In genomic region chr7:100891555-100891954, GRCh38 we compare ENCODE assay signal across 9 cellular contexts. TPM values are rescaled to one million over a fixed set of nuclear protein-coding genes. Genes with fewer than 3 reads are reported as not detected.
DNase-seq lines count a peak whose midpoint lies in the region; ATAC-seq, FAIRE-seq and TF ChIP-seq lines count a peak whose summit lies in the region.
"Had no signal": no experiment of that assay in that cellular context is flagged by ENCODE, and none has a peak within 500 bp of the region (broad histone marks: within the 10 kb centered on the region; RNA-seq: fewer than 3 reads in every experiment).

No MANE protein-coding gene starts in this region.

- TF ChIP-seq POLR2A in HepG2 (IDR thresholded peaks at IDR 0.05; ENCODE audit: insufficient read depth in 1 of 2, low read depth in 2 of 2, low read length in 2 of 2): no peak

- no peak overlapping the region for H3K27ac Mint-ChIP-seq in effector memory CD8-positive, alpha-beta T cell
- H3K27ac Mint-ChIP-seq in neural crest cell (ENCODE audit: unreplicated experiment): peak overlapping the region; percentile 62

- peaks cover 44% of the 10 kb centered on the region for H3K36me3 Mint-ChIP-seq in effector memory CD8-positive, alpha-beta T cell (ENCODE audit: insufficient read depth)
- peaks cover 6% of the 10 kb centered on the region for H3K36me3 Mint-ChIP-seq in neural crest cell (ENCODE audit: low read depth)

- no peaks in the 10 kb centered on the region for H3K9me3 Mint-ChIP-seq in effector memory CD8-positive, alpha-beta T cell
- no peaks in the 10 kb centered on the region for H3K9me3 Mint-ChIP-seq in neural crest cell

- TF ChIP-seq CTCF in neural crest cell (conservative IDR thresholded peaks at IDR 0.05) (no peak), HepG2 (CRISPR knock-in tag; IDR thresholded peaks at IDR 0.05) (no peak)

- H3K4me1 ChIP-seq in HepG2 (ENCODE audit: insufficient read depth, low read length): peaks cover 65% of the 10 kb centered on the region

- H3K79me2 ChIP-seq in HepG2 (ENCODE audit: insufficient read depth, low read length): peaks cover 10% of the 10 kb centered on the region

- BruUV-seq in HepG2 (replicated peaks; lab: Mats Ljungman, UMichigan): no TSS peak

- in situ Hi-C loops in HepG2 (cut with HindIII; ENCODE audit: extremely low pct_ligation_motif_present, low pct_unique_long_range_greater_than_20kb): loop anchor here (25.0 kb wide), 1 partner anchor 396 kb away; no protein-coding TSS in a partner anchor

- peak overlapping the region; percentile 57 to 66 for H3K4me3 Mint-ChIP-seq in effector memory CD8-positive, alpha-beta T cell
- peak overlapping the region; percentile 82 for H3K4me3 Mint-ChIP-seq in neural crest cell

- H3K4me1 Mint-ChIP-seq in effector memory CD8-positive, alpha-beta T cell (ENCODE audit: low read depth in 2 of 2): peaks cover 38 to 41% of the 10 kb centered on the region in 2 donors
- peaks cover 48% of the 10 kb centered on the region for H3K4me1 Mint-ChIP-seq in neural crest cell

- no peak overlapping the region for H3K9ac ChIP-seq in HepG2 (ENCODE audit: insufficient read depth, low read depth, low read length)

- peaks cover 2 to 21% of the 10 kb centered on the region in 2 experiments for H3K36me3 ChIP-seq in HepG2 (replicated peaks in 1 of 2; ENCODE audit: control insufficient read depth in 1 of 2, insufficient read depth in 2 of 2, low read length in 2 of 2)

- POLR2A ChIA-PET in HepG2 (lab: Yijun Ruan, JAX): interaction anchor here (1.0 kb wide), 1 partner anchor 17 kb away, joined by 3 read pairs; the partner anchor contains the start of gene SRRT

- WGBS in HepG2 (ENCODE audit: low lambda C conversion rate): 46% methylated on average over 4 of the region's 4 CpGs

- H4K20me1 ChIP-seq in HepG2 (ENCODE audit: insufficient read depth, low read length): no peaks in the 10 kb centered on the region

- FAIRE-seq in RCC 7860 (lab: Jason Lieb, UNC) (peak; percentile 83), HepG2 (lab: Jason Lieb, UNC) (no peak)

- CTCF ChIA-PET in HepG2 (lab: Yijun Ruan, JAX; ENCODE audit: low intra/inter-chr PET ratio, low total read pairs): no interaction called here

- H3K27me3 ChIP-seq in HepG2 (ENCODE audit: control insufficient read depth in 1 of 2, insufficient read depth in 2 of 2, low read length in 2 of 2): peaks cover 11 to 28% of the 10 kb centered on the region in 2 experiments

- TF ChIP-seq EP300 in HepG2 (IDR thresholded peaks at IDR 0.05; ENCODE audit: low read depth in 2 of 2, low read length in 2 of 2) (no peak), HepG2 (CRISPR knock-in tag; IDR thresholded peaks at IDR 0.05; ENCODE audit: borderline replicate concordance) (no peak)

- H3K27ac ChIP-seq in HepG2 (ENCODE audit: extremely low read length, insufficient read depth, low read length): no peak overlapping the region

- no peak overlapping the region for H3K4me3 ChIP-seq in HepG2 (replicated peaks in 1 of 3; ENCODE audit: insufficient read depth in 1 of 3, low read depth in 2 of 3, low read length in 3 of 3)

- TF ChIP-seq RAD21 in HepG2 (CRISPR knock-in tag; IDR thresholded peaks at IDR 0.05): no peak

- peaks cover 36 to 58% of the 10 kb centered on the region in 2 donors for H3K27me3 Mint-ChIP-seq in effector memory CD8-positive, alpha-beta T cell
- peaks cover 38% of the 10 kb centered on the region for H3K27me3 Mint-ChIP-seq in neural crest cell (ENCODE audit: low read depth)

- DNase-seq in ELR (ENCODE audit: low read depth) (peak; percentile 68), RCC 7860 (ENCODE audit: low spot score) (peak; percentile 72), neural crest cell (ENCODE audit: low read depth, low spot score) (no peak), HepG2 (ENCODE audit: low spot score) (no peak), NOMO-1 treated with dmso at 0.1 percent for 144 hours (lab: John Stamatoyannopoulos, UW; ENCODE audit: unreplicated experiment) (no peak)
- no peak for DNase-seq in effector memory CD8-positive, alpha-beta T cell
- DNase-seq: NCI-H187 treated with DMSO at 0.1 percent for 48 hours, SHP77 treated with DMSO at 0.1 percent for 48 hours had no signal

- no peaks in the 10 kb centered on the region for H3K9me3 ChIP-seq in HepG2 (ENCODE audit: low read length)

- ATAC-seq in effector memory CD8-positive, alpha-beta T cell (replicated peaks): no peak
- ATAC-seq in GM21381 (IDR thresholded peaks at IDR 0.05; ENCODE audit: unreplicated experiment): no peak
- no peak for ATAC-seq in HepG2

- intact Hi-C loops in HepG2 (cut with micrococcal nuclease; ENCODE audit: unreplicated experiment): no loop called here

- no peak overlapping the region for H3K4me2 ChIP-seq in HepG2 (ENCODE audit: low read depth, low read length)

- no peak overlapping the region for H2AFZ ChIP-seq in HepG2 (ENCODE audit: low read length)

RNA-seq across cellular contexts. Expression of gene UFSP1, which starts 2.0 kb away (rescaled TPM):
- total RNA-seq in neural crest cell (4.4 and 4.6 TPM in 2 replicates), HepG2 (2016; rRNA removed; fragmentation: Illumina TruSeq; extraction: Trizol) (2.8 and 3.3 TPM in 2 replicates)
- total RNA-seq in HepG2 (2016; cell fraction: cytosol; rRNA removed; fragmentation: Illumina TruSeq; extraction: Trizol; ENCODE audit: low read depth): 1.7 and 2.1 TPM in 2 replicates
- 2.5 and 3.0 TPM in 2 replicates for total RNA-seq in HepG2 (2016; cell fraction: insoluble cytoplasmic fraction; rRNA removed; fragmentation: Illumina TruSeq; extraction: Trizol)
- 1.7 and 2.0 TPM in 2 replicates for total RNA-seq in HepG2 (2016; cell fraction: membrane; rRNA removed; fragmentation: Illumina TruSeq; extraction: Trizol)
- total RNA-seq in HepG2 (2016; cell fraction: nucleus; rRNA removed; fragmentation: Illumina TruSeq; extraction: Trizol): 2.3 TPM in 2 replicates
- 0.65 and 1.3 TPM in 2 replicates for polyA plus RNA-seq in HepG2 (2011; rRNA removed)
- polyA plus RNA-seq in HepG2 (2011; cell fraction: cytosol; rRNA removed): 0.65 and 1.2 TPM in 2 replicates
- polyA plus RNA-seq in HepG2 (2011; cell fraction: nucleus; rRNA removed): 2.0 and 2.5 TPM in 2 replicates
- polyA plus RNA-seq in HepG2 (2012): 0.96 and 1.6 TPM in 2 replicates
- 0.41 and 0.42 TPM in 2 replicates for polyA plus RNA-seq in HepG2 (2016; cell fraction: cytosol; fragmentation: Illumina TruSeq; extraction: Trizol; ENCODE audit: low read depth)
- polyA plus RNA-seq in HepG2 (2016; cell fraction: insoluble cytoplasmic fraction; fragmentation: Illumina TruSeq; extraction: Trizol; ENCODE audit: low read depth): 1.9 and 2.3 TPM in 2 replicates
- polyA plus RNA-seq in HepG2 (2016; cell fraction: membrane; fragmentation: Illumina TruSeq; extraction: Trizol; ENCODE audit: low read depth): 0.65 and 0.74 TPM in 2 replicates
- 1.0 and 1.5 TPM in 2 replicates for polyA plus RNA-seq in HepG2 (2016; cell fraction: nucleus; fragmentation: Illumina TruSeq; extraction: Trizol; ENCODE audit: insufficient read depth, low read depth)
- 5.4 and 9.8 TPM in 2 replicates for polyA minus RNA-seq in HepG2 (2011; rRNA and poly(A)+ RNA removed; ENCODE audit: low replicate concordance)
- polyA minus RNA-seq in HepG2 (2011; cell fraction: cytosol; rRNA and poly(A)+ RNA removed): 0.89 and 1.7 TPM in 2 replicates
- 6.2 and 7.6 TPM in 2 replicates for polyA minus RNA-seq in HepG2 (2011; cell fraction: nucleus; rRNA and poly(A)+ RNA removed)

RNA-seq across cellular contexts. Expression of gene ACHE, which starts 4.1 kb away (rescaled TPM):
- 1.7 and 2.0 TPM in 2 replicates for total RNA-seq in neural crest cell
- total RNA-seq in HepG2 (2016; rRNA removed; fragmentation: Illumina TruSeq; extraction: Trizol): 0.18 TPM in 1 of 2 replicates, not detected in the other
- total RNA-seq in HepG2 (2016; cell fraction: cytosol; rRNA removed; fragmentation: Illumina TruSeq; extraction: Trizol; ENCODE audit: low read depth): not detected in 2 replicates
- 0.09 TPM in 1 of 2 replicates, not detected in the other for total RNA-seq in HepG2 (2016; cell fraction: insoluble cytoplasmic fraction; rRNA removed; fragmentation: Illumina TruSeq; extraction: Trizol)
- not detected in 2 replicates for total RNA-seq in HepG2 (2016; cell fraction: membrane; rRNA removed; fragmentation: Illumina TruSeq; extraction: Trizol)
- total RNA-seq in HepG2 (2016; cell fraction: nucleus; rRNA removed; fragmentation: Illumina TruSeq; extraction: Trizol): not detected in 2 replicates
- 0.40 and 0.99 TPM in 2 replicates for polyA plus RNA-seq in HepG2 (2011; rRNA removed)
- polyA plus RNA-seq in HepG2 (2011; cell fraction: cytosol; rRNA removed): 0.25 and 0.38 TPM in 2 replicates
- 2.2 and 3.0 TPM in 2 replicates for polyA plus RNA-seq in HepG2 (2011; cell fraction: nucleus; rRNA removed)
- polyA plus RNA-seq in HepG2 (2012): 0.27 and 0.87 TPM in 2 replicates
- polyA plus RNA-seq in HepG2 (2016; cell fraction: cytosol; fragmentation: Illumina TruSeq; extraction: Trizol; ENCODE audit: low read depth): 0.05 and 0.07 TPM in 2 replicates
- not detected in 2 replicates for polyA plus RNA-seq in HepG2 (2016; cell fraction: insoluble cytoplasmic fraction; fragmentation: Illumina TruSeq; extraction: Trizol; ENCODE audit: low read depth)
- 0.08 TPM in 1 of 2 replicates, not detected in the other for polyA plus RNA-seq in HepG2 (2016; cell fraction: membrane; fragmentation: Illumina TruSeq; extraction: Trizol; ENCODE audit: low read depth)
- 0.77 and 1.1 TPM in 2 replicates for polyA plus RNA-seq in HepG2 (2016; cell fraction: nucleus; fragmentation: Illumina TruSeq; extraction: Trizol; ENCODE audit: insufficient read depth, low read depth)
- polyA minus RNA-seq in HepG2 (2011; rRNA and poly(A)+ RNA removed; ENCODE audit: low replicate concordance): 0.09 and 0.28 TPM in 2 replicates
- polyA minus RNA-seq in HepG2 (2011; cell fraction: cytosol; rRNA and poly(A)+ RNA removed): not detected in 2 replicates
- polyA minus RNA-seq in HepG2 (2011; cell fraction: nucleus; rRNA and poly(A)+ RNA removed): 0.26 and 0.75 TPM in 2 replicates

RNA-seq across cellular contexts. Expression of gene SRRT, which starts 16.7 kb away (rescaled TPM):
- total RNA-seq in neural crest cell: 330 and 356 TPM in 2 replicates
- 79.1 and 106 TPM in 2 replicates for total RNA-seq in HepG2 (2016; rRNA removed; fragmentation: Illumina TruSeq; extraction: Trizol)
- total RNA-seq in HepG2 (2016; cell fraction: cytosol; rRNA removed; fragmentation: Illumina TruSeq; extraction: Trizol; ENCODE audit: low read depth): 11.8 and 17.5 TPM in 2 replicates
- total RNA-seq in HepG2 (2016; cell fraction: insoluble cytoplasmic fraction; rRNA removed; fragmentation: Illumina TruSeq; extraction: Trizol): 56.7 and 113 TPM in 2 replicates
- total RNA-seq in HepG2 (2016; cell fraction: membrane; rRNA removed; fragmentation: Illumina TruSeq; extraction: Trizol): 21.7 and 29.6 TPM in 2 replicates
- total RNA-seq in HepG2 (2016; cell fraction: nucleus; rRNA removed; fragmentation: Illumina TruSeq; extraction: Trizol): 78.9 and 79.0 TPM in 2 replicates
- polyA plus RNA-seq in HepG2 (2011; rRNA removed): 26.2 and 30.4 TPM in 2 replicates
- polyA plus RNA-seq in HepG2 (2011; cell fraction: cytosol; rRNA removed): 9.4 and 12.5 TPM in 2 replicates
- 220 and 271 TPM in 2 replicates for polyA plus RNA-seq in HepG2 (2011; cell fraction: nucleus; rRNA removed)
- 52.9 and 58.7 TPM in 2 replicates for polyA plus RNA-seq in HepG2 (2012)
- 12.1 and 13.2 TPM in 2 replicates for polyA plus RNA-seq in HepG2 (2016; cell fraction: cytosol; fragmentation: Illumina TruSeq; extraction: Trizol; ENCODE audit: low read depth)
- polyA plus RNA-seq in HepG2 (2016; cell fraction: insoluble cytoplasmic fraction; fragmentation: Illumina TruSeq; extraction: Trizol; ENCODE audit: low read depth): 72.8 and 96.9 TPM in 2 replicates
- 17.7 and 23.3 TPM in 2 replicates for polyA plus RNA-seq in HepG2 (2016; cell fraction: membrane; fragmentation: Illumina TruSeq; extraction: Trizol; ENCODE audit: low read depth)
- polyA plus RNA-seq in HepG2 (2016; cell fraction: nucleus; fragmentation: Illumina TruSeq; extraction: Trizol; ENCODE audit: insufficient read depth, low read depth): 226 and 281 TPM in 2 replicates
- 23.1 and 63.7 TPM in 2 replicates for polyA minus RNA-seq in HepG2 (2011; rRNA and poly(A)+ RNA removed; ENCODE audit: low replicate concordance)
- polyA minus RNA-seq in HepG2 (2011; cell fraction: cytosol; rRNA and poly(A)+ RNA removed): 17.7 and 23.7 TPM in 2 replicates
- polyA minus RNA-seq in HepG2 (2011; cell fraction: nucleus; rRNA and poly(A)+ RNA removed): 55.4 and 59.5 TPM in 2 replicates

RNA-seq across cellular contexts. Expression of gene TRIP6, which starts 24.4 kb away (rescaled TPM):
- total RNA-seq in neural crest cell (34.8 and 39.7 TPM in 2 replicates), HepG2 (2016; rRNA removed; fragmentation: Illumina TruSeq; extraction: Trizol) (0.38 TPM in 1 of 2 replicates, not detected in the other)
- 0.61 and 0.71 TPM in 2 replicates for total RNA-seq in HepG2 (2016; cell fraction: cytosol; rRNA removed; fragmentation: Illumina TruSeq; extraction: Trizol; ENCODE audit: low read depth)
- total RNA-seq in HepG2 (2016; cell fraction: insoluble cytoplasmic fraction; rRNA removed; fragmentation: Illumina TruSeq; extraction: Trizol): 0.22 and 0.35 TPM in 2 replicates
- total RNA-seq in HepG2 (2016; cell fraction: membrane; rRNA removed; fragmentation: Illumina TruSeq; extraction: Trizol): 0.15 and 0.41 TPM in 2 replicates
- 0.41 and 0.65 TPM in 2 replicates for total RNA-seq in HepG2 (2016; cell fraction: nucleus; rRNA removed; fragmentation: Illumina TruSeq; extraction: Trizol)
- 0.30 and 0.34 TPM in 2 replicates for polyA plus RNA-seq in HepG2 (2011; rRNA removed)
- 0.13 and 0.21 TPM in 2 replicates for polyA plus RNA-seq in HepG2 (2011; cell fraction: cytosol; rRNA removed)
- 0.99 and 1.1 TPM in 2 replicates for polyA plus RNA-seq in HepG2 (2011; cell fraction: nucleus; rRNA removed)
- 0.24 and 0.55 TPM in 2 replicates for polyA plus RNA-seq in HepG2 (2012)
- 0.20 and 0.31 TPM in 2 replicates for polyA plus RNA-seq in HepG2 (2016; cell fraction: cytosol; fragmentation: Illumina TruSeq; extraction: Trizol; ENCODE audit: low read depth)
- polyA plus RNA-seq in HepG2 (2016; cell fraction: insoluble cytoplasmic fraction; fragmentation: Illumina TruSeq; extraction: Trizol; ENCODE audit: low read depth): 0.19 and 0.32 TPM in 2 replicates
- polyA plus RNA-seq in HepG2 (2016; cell fraction: membrane; fragmentation: Illumina TruSeq; extraction: Trizol; ENCODE audit: low read depth): 0.09 and 0.10 TPM in 2 replicates
- 1.4 and 2.7 TPM in 2 replicates for polyA plus RNA-seq in HepG2 (2016; cell fraction: nucleus; fragmentation: Illumina TruSeq; extraction: Trizol; ENCODE audit: insufficient read depth, low read depth)
- 0.32 and 43.8 TPM in 2 replicates for polyA minus RNA-seq in HepG2 (2011; rRNA and poly(A)+ RNA removed; ENCODE audit: low replicate concordance)
- polyA minus RNA-seq in HepG2 (2011; cell fraction: cytosol; rRNA and poly(A)+ RNA removed): 0.53 and 0.69 TPM in 2 replicates
- polyA minus RNA-seq in HepG2 (2011; cell fraction: nucleus; rRNA and poly(A)+ RNA removed): 0.62 and 0.90 TPM in 2 replicates

RNA-seq across cellular contexts. Expression of gene SLC12A9, which starts 39.0 kb away (rescaled TPM):
- total RNA-seq in neural crest cell (25.2 and 27.7 TPM in 2 replicates), HepG2 (2016; rRNA removed; fragmentation: Illumina TruSeq; extraction: Trizol) (5.4 and 16.6 TPM in 2 replicates)
- total RNA-seq in HepG2 (2016; cell fraction: cytosol; rRNA removed; fragmentation: Illumina TruSeq; extraction: Trizol; ENCODE audit: low read depth): 4.7 and 5.6 TPM in 2 replicates
- 5.6 and 18.2 TPM in 2 replicates for total RNA-seq in HepG2 (2016; cell fraction: insoluble cytoplasmic fraction; rRNA removed; fragmentation: Illumina TruSeq; extraction: Trizol)
- 7.9 and 9.1 TPM in 2 replicates for total RNA-seq in HepG2 (2016; cell fraction: membrane; rRNA removed; fragmentation: Illumina TruSeq; extraction: Trizol)
- 14.7 and 18.3 TPM in 2 replicates for total RNA-seq in HepG2 (2016; cell fraction: nucleus; rRNA removed; fragmentation: Illumina TruSeq; extraction: Trizol)
- 8.7 and 13.9 TPM in 2 replicates for polyA plus RNA-seq in HepG2 (2011; rRNA removed)
- 6.6 and 7.9 TPM in 2 replicates for polyA plus RNA-seq in HepG2 (2011; cell fraction: cytosol; rRNA removed)
- 25.6 and 27.8 TPM in 2 replicates for polyA plus RNA-seq in HepG2 (2011; cell fraction: nucleus; rRNA removed)
- 6.2 and 8.0 TPM in 2 replicates for polyA plus RNA-seq in HepG2 (2012)
- 1.6 and 2.0 TPM in 2 replicates for polyA plus RNA-seq in HepG2 (2016; cell fraction: cytosol; fragmentation: Illumina TruSeq; extraction: Trizol; ENCODE audit: low read depth)
- 4.7 and 6.3 TPM in 2 replicates for polyA plus RNA-seq in HepG2 (2016; cell fraction: insoluble cytoplasmic fraction; fragmentation: Illumina TruSeq; extraction: Trizol; ENCODE audit: low read depth)
- polyA plus RNA-seq in HepG2 (2016; cell fraction: membrane; fragmentation: Illumina TruSeq; extraction: Trizol; ENCODE audit: low read depth): 4.0 and 4.6 TPM in 2 replicates
- polyA plus RNA-seq in HepG2 (2016; cell fraction: nucleus; fragmentation: Illumina TruSeq; extraction: Trizol; ENCODE audit: insufficient read depth, low read depth): 31.8 and 35.4 TPM in 2 replicates
- polyA minus RNA-seq in HepG2 (2011; rRNA and poly(A)+ RNA removed; ENCODE audit: low replicate concordance): 12.3 and 25.2 TPM in 2 replicates
- 3.1 and 5.7 TPM in 2 replicates for polyA minus RNA-seq in HepG2 (2011; cell fraction: cytosol; rRNA and poly(A)+ RNA removed)
- polyA minus RNA-seq in HepG2 (2011; cell fraction: nucleus; rRNA and poly(A)+ RNA removed): 4.0 and 6.5 TPM in 2 replicates

Comparison
In these comparisons a context has a peak if more than half of its experiments do, and no peak if none do; other contexts are left out.
1. DNase-seq: peak in ELR (single experiment) and RCC 7860 (single experiment); none in effector memory CD8-positive, alpha-beta T cell (0 of 3), neural crest cell (single experiment), HepG2 (single experiment) and NOMO-1 treated with dmso at 0.1 percent for 144 hours (single experiment).